ENCODE assay signal across 22 cellular contexts in the genomic region with DNA sequence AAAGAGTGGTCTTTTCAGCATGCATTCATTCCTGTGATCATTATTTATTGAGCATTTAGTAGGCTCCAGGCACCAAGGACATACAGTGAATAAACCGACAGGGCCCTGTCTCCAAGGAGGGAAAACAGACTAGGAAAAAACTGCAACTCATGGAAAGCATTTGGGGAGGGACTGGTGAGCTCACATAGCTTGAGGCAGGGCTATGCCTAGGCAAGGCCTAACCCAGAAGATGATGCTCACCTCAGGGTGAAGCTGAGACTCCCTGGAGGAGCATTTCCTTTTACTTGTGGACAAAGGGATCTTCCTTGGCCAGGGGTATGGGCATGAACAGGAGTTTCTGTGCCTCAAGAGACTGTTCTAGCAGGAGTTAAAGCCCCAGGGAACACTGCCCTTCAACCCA. TPM values are rescaled to one million over a fixed set of nuclear protein-coding genes. Genes with fewer than 3 reads are reported as not detected.
DNase-seq lines count a peak whose midpoint lies in the region; ATAC-seq, FAIRE-seq and TF ChIP-seq lines count a peak whose summit lies in the region.
"Had no signal": no experiment of that assay in that cellular context is flagged by ENCODE, and none has a peak within 500 bp of the region (broad histone marks: within the 10 kb centered on the region; RNA-seq: fewer than 3 reads in every experiment).

No MANE protein-coding gene starts in this region.

- ATAC-seq in foreskin keratinocyte = peak; percentile 55
- ATAC-seq in left lobe of liver = no peak
- no peak for ATAC-seq in GM19351 (IDR thresholded peaks at IDR 0.05; ENCODE audit: unreplicated experiment)
- no peak for ATAC-seq in naive thymus-derived CD4-positive, alpha-beta T cell

- H3K4me3 ChIP-seq in bronchial epithelial cell (ENCODE audit: low read depth, low read length) (no peak overlapping the region), neuronal stem cell (ENCODE audit: low read length in 2 of 2) (no peak overlapping the region)
- no peak overlapping the region for H3K4me3 ChIP-seq in naive thymus-derived CD4-positive, alpha-beta T cell (ENCODE audit: low read length)
- H3K4me3 ChIP-seq: GM23248, HAP-1 had no signal

- FAIRE-seq in RCC 7860 (lab: Jason Lieb, UNC) = no peak
- peak; percentile 91 for FAIRE-seq in bronchial epithelial cell (lab: Jason Lieb, UNC)
- FAIRE-seq: A204.1, D721Med, G401.6, GM12891, GM19239 had no signal

- no peak overlapping the region for H2BK15ac ChIP-seq in neuronal stem cell (ENCODE audit: low read length)

- H3K4me1 Mint-ChIP-seq in naive thymus-derived CD4-positive, alpha-beta T cell = peaks cover 18 to 28% (median 21%) of the 10 kb centered on the region in 7 donors

- H3K36me3 ChIP-seq in bronchial epithelial cell (ENCODE audit: control insufficient read depth, insufficient read depth, low read length) (no peaks in the 10 kb centered on the region), neuronal stem cell (replicated peaks in 1 of 2; ENCODE audit: control insufficient read depth in 2 of 2, insufficient read depth in 2 of 2, low read length in 2 of 2) (no peaks in the 10 kb centered on the region)
- H3K36me3 ChIP-seq in naive thymus-derived CD4-positive, alpha-beta T cell (ENCODE audit: control insufficient read depth in 2 of 3, insufficient read depth in 3 of 3, low read length in 3 of 3) = no peaks in the 10 kb centered on the region
- H3K36me3 ChIP-seq: BE2C, HAP-1 had no signal

- H3K27me3 ChIP-seq in bronchial epithelial cell (ENCODE audit: control insufficient read depth, insufficient read depth, low read length) (peaks cover 2% of the 10 kb centered on the region), foreskin keratinocyte (no peaks in the 10 kb centered on the region), neuronal stem cell (ENCODE audit: control insufficient read depth in 3 of 3, insufficient read depth in 3 of 3, low read depth in 1 of 3, low read length in 3 of 3) (peaks cover 0 to 24% (median 0%) of the 10 kb centered on the region in 3 experiments)
- H3K27me3 ChIP-seq in naive thymus-derived CD4-positive, alpha-beta T cell (ENCODE audit: control insufficient read depth in 2 of 2, insufficient read depth in 2 of 2, low read length in 2 of 2) = no peaks in the 10 kb centered on the region

- H3K18ac ChIP-seq in neuronal stem cell (ENCODE audit: low read length) = no peak overlapping the region

- H3K79me1 ChIP-seq in neuronal stem cell (ENCODE audit: low read depth, low read length) = no peaks in the 10 kb centered on the region

- H3K4me3 Mint-ChIP-seq in naive thymus-derived CD4-positive, alpha-beta T cell = no peak overlapping the region
- H3K4me3 Mint-ChIP-seq: CD4-positive, CD25-positive, alpha-beta regulatory T cell; CD8-positive, alpha-beta memory T cell had no signal

- H3K23ac ChIP-seq in neuronal stem cell (ENCODE audit: low read depth, low read length, poor library complexity) = no peak overlapping the region

- peaks cover 0 to 57% (median 0%) of the 10 kb centered on the region in 5 donors for H3K27me3 Mint-ChIP-seq in naive thymus-derived CD4-positive, alpha-beta T cell

- H3K9me3 ChIP-seq in neuronal stem cell (replicated peaks in 1 of 2; ENCODE audit: control insufficient read depth in 2 of 2, insufficient read depth in 1 of 2, low read depth in 1 of 2, low read length in 2 of 2) = no peaks in the 10 kb centered on the region
- H3K9me3 ChIP-seq in naive thymus-derived CD4-positive, alpha-beta T cell (ENCODE audit: control insufficient read depth in 2 of 3, low read length in 3 of 3) = no peaks in the 10 kb centered on the region
- H3K9me3 ChIP-seq: BE2C, HAP-1 had no signal

- no peak overlapping the region for H3K9ac ChIP-seq in neuronal stem cell (ENCODE audit: low read depth, low read length, poor library complexity)
- H3K9ac ChIP-seq: GM23248 had no signal

- H3K27ac ChIP-seq in foreskin keratinocyte (no peak overlapping the region), neuronal stem cell (replicated peaks; ENCODE audit: low read length) (no peak overlapping the region)
- H3K27ac ChIP-seq in naive thymus-derived CD4-positive, alpha-beta T cell (ENCODE audit: low read depth, low read length) = no peak overlapping the region
- H3K27ac ChIP-seq: GM23248 had no signal

- no peak overlapping the region for H3K4me2 ChIP-seq in neuronal stem cell (ENCODE audit: insufficient read depth, low read length, poor library complexity, severe bottlenecking)

- no peak overlapping the region for H2BK12ac ChIP-seq in neuronal stem cell (ENCODE audit: low read length)

- H3K9me3 Mint-ChIP-seq in naive thymus-derived CD4-positive, alpha-beta T cell = no peaks in the 10 kb centered on the region
- H3K9me3 Mint-ChIP-seq: CD8-positive, alpha-beta memory T cell had no signal

- POLR2A ChIA-PET in naive thymus-derived CD4-positive, alpha-beta T cell (lab: Charles Lee) = interaction anchor here (0.6 kb wide), 2 partner anchors 106 to 1090 kb away, joined by 4 to 5 read pairs; a partner anchor contains a TSS

- no peak overlapping the region for H3K27ac Mint-ChIP-seq in naive thymus-derived CD4-positive, alpha-beta T cell

- H2AK5ac ChIP-seq in neuronal stem cell (ENCODE audit: low read depth, low read length) = no peak overlapping the region

- no peak overlapping the region for H2AFZ ChIP-seq in neuronal stem cell (ENCODE audit: low read length)
- H2AFZ ChIP-seq: GM23248 had no signal

- H3K36me3 Mint-ChIP-seq in naive thymus-derived CD4-positive, alpha-beta T cell = no peaks in the 10 kb centered on the region
- H3K36me3 Mint-ChIP-seq: CD4-positive, CD25-positive, alpha-beta regulatory T cell; CD8-positive, alpha-beta memory T cell had no signal

- no peak overlapping the region for H2BK120ac ChIP-seq in neuronal stem cell (ENCODE audit: low read depth, low read length)

- peak; percentile 1 for DNase-seq in RCC 7860 (ENCODE audit: low spot score)
- DNase-seq in bronchial epithelial cell (ENCODE audit: low read depth) = peak; percentile 41
- peak in 1 of 2 donors; percentile 78 for DNase-seq in foreskin keratinocyte
- DNase-seq in neuronal stem cell (ENCODE audit: low spot score) = no peak
- DNase-seq in left lobe of liver (ENCODE audit: low spot score) = no peak
- DNase-seq in naive thymus-derived CD4-positive, alpha-beta T cell = no peak
- DNase-seq: ACHN; BE2C; C1 segment of cervical spinal cord; CD4-positive, CD25-positive, alpha-beta regulatory T cell; CD8-positive, alpha-beta memory T cell; COR-L47; GM23248 had no signal

- no peak for TF ChIP-seq CTCF in bronchial epithelial cell (IDR thresholded peaks at IDR 0.05; ENCODE audit: insufficient read depth, low read length, severe bottlenecking)
- TF ChIP-seq CTCF in foreskin keratinocyte (conservative IDR thresholded peaks at IDR 0.05) = no peak

- no peak overlapping the region for H4K91ac ChIP-seq in neuronal stem cell (ENCODE audit: low read depth, low read length, poor library complexity)

- peaks cover 17% of the 10 kb centered on the region for H3K4me1 ChIP-seq in foreskin keratinocyte
- no peaks in the 10 kb centered on the region for H3K4me1 ChIP-seq in neuronal stem cell (ENCODE audit: control insufficient read depth in 2 of 2, insufficient read depth in 1 of 2, low read depth in 1 of 2, low read length in 2 of 2)
- peaks cover 14 to 16% of the 10 kb centered on the region in 2 donors for H3K4me1 ChIP-seq in naive thymus-derived CD4-positive, alpha-beta T cell (ENCODE audit: control insufficient read depth in 2 of 2, insufficient read depth in 2 of 2, low read length in 2 of 2)
- H3K4me1 ChIP-seq: BE2C, HAP-1 had no signal

- no peak overlapping the region for H4K8ac ChIP-seq in neuronal stem cell (ENCODE audit: low read depth, low read length)

- intact Hi-C loops in naive thymus-derived CD4-positive, alpha-beta T cell (cut with micrococcal nuclease) = no loop called here

- no CpG with 5 or more reads among the region's 1 CpG for WGBS in neuronal stem cell (ENCODE audit: extremely low coverage in 2 of 2, insufficient read length in 2 of 2, insufficient replicate concordance in 1 of 2), 2 donors

- no peak overlapping the region for H3K14ac ChIP-seq in neuronal stem cell (ENCODE audit: low read length)

- CTCF ChIA-PET in naive thymus-derived CD4-positive, alpha-beta T cell (lab: Charles Lee) = interaction anchor here (0.6 kb wide), 1 partner anchor 941 kb away, joined by 3 read pairs; no protein-coding TSS in a partner anchor

- peak overlapping the region; percentile 72 for H2BK5ac ChIP-seq in neuronal stem cell (ENCODE audit: low read length)

- H3K4ac ChIP-seq in neuronal stem cell (ENCODE audit: low read length) = no peak overlapping the region

RNA-seq across cellular contexts. Expression of a gene that starts 3.9 kb away (rescaled TPM):
- total RNA-seq in bronchial epithelial cell = not detected in 2 replicates
- total RNA-seq in foreskin keratinocyte = 0.28 and 0.41 TPM in 2 replicates
- 0.39 and 0.55 TPM in 2 replicates for polyA plus RNA-seq in foreskin keratinocyte
- polyA plus RNA-seq in neuronal stem cell (2013, experiment 1 of 2) = not detected
- polyA plus RNA-seq in neuronal stem cell (2013, experiment 2 of 2) = not detected
- total RNA-seq in left lobe of liver = 0.30 TPM
- total RNA-seq in naive thymus-derived CD4-positive, alpha-beta T cell = 1 to 10 TPM in 1 of 5 experiments, under 1 TPM in 2, not detected in 2; 0.16 to 1.0 (median 0.29) TPM
- under 1 TPM in 1 of 2 donors, not detected in 1; 0.20 TPM for polyA plus RNA-seq in naive thymus-derived CD4-positive, alpha-beta T cell
- total RNA-seq: CD4-positive, CD25-positive, alpha-beta regulatory T cell; CD8-positive, alpha-beta memory T cell; GM23248; H4; HT-29 had no signal
- polyA plus RNA-seq: GM23248 had no signal

RNA-seq across cellular contexts. Expression of a gene that starts 37.0 kb away (rescaled TPM):
- total RNA-seq in bronchial epithelial cell (0.13 TPM in 1 of 2 replicates, not detected in the other), foreskin keratinocyte (0.25 and 0.31 TPM in 2 replicates), left lobe of liver (0.45 TPM)
- polyA plus RNA-seq in foreskin keratinocyte = 0.13 and 0.18 TPM in 2 replicates
- 0.03 TPM for polyA plus RNA-seq in neuronal stem cell (2013, experiment 1 of 2)
- 0.04 TPM for polyA plus RNA-seq in neuronal stem cell (2013, experiment 2 of 2)
- 1 to 10 TPM in 1 of 5 experiments, under 1 TPM in 2, not detected in 2; 0.13 to 3.0 (median 0.73) TPM for total RNA-seq in naive thymus-derived CD4-positive, alpha-beta T cell
- not detected for polyA plus RNA-seq in naive thymus-derived CD4-positive, alpha-beta T cell
- total RNA-seq: CD4-positive, CD25-positive, alpha-beta regulatory T cell; CD8-positive, alpha-beta memory T cell; GM23248; H4; HT-29 had no signal
- polyA plus RNA-seq: CD4-positive, CD25-positive, alpha-beta regulatory T cell; GM23248 had no signal

RNA-seq across cellular contexts. Expression of a gene that starts 54.2 kb away (rescaled TPM):
- total RNA-seq in bronchial epithelial cell (504 and 577 TPM in 2 replicates), foreskin keratinocyte (794 and 818 TPM in 2 replicates), left lobe of liver (51.4 TPM)
- polyA plus RNA-seq in foreskin keratinocyte = 894 and 918 TPM in 2 replicates
- polyA plus RNA-seq in neuronal stem cell (2013, experiment 1 of 2) = 208 TPM
- polyA plus RNA-seq in neuronal stem cell (2013, experiment 2 of 2) = 206 TPM
- total RNA-seq in naive thymus-derived CD4-positive, alpha-beta T cell = 100 to 1,000 TPM; 330 to 694 (median 368) TPM
- 100 to 1,000 TPM; 628 to 638 TPM for polyA plus RNA-seq in naive thymus-derived CD4-positive, alpha-beta T cell

Comparison
In these comparisons a context has a peak if more than half of its experiments do, and no peak if none do; other contexts are left out.
1. DNase-seq: peak in RCC 7860 (single experiment) and bronchial epithelial cell (single experiment); none in neuronal stem cell (single experiment), left lobe of liver (single experiment) and naive thymus-derived CD4-positive, alpha-beta T cell (0 of 9).